ENCODE assay signal across 12 cellular contexts in the genomic region with DNA sequence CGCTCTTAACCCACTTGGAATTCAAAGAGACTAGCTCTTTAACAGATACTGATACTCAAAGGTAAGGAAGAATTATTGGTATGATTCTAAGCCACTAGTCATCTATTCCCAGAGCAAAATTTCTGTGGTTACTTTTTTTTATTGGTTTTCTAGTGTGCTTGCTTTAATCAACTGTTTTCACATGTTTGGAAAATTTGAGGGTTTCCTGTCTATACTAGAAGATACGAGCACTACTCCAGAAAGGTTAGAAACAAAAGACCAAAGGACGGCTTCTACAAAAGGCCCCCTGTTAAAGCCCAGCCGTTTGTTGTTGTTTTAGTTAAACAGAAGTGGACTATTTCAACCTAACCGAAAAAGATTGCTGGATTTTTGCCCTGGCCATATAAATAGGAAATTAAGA. TPM values are rescaled to one million over a fixed set of nuclear protein-coding genes. Genes with fewer than 3 reads are reported as not detected.
A peak's percentile ranks its signal among the peaks of the same experiment; 100 is the strongest.
DNase-seq lines count a peak whose midpoint lies in the region; ATAC-seq, FAIRE-seq and TF ChIP-seq lines count a peak whose summit lies in the region.
"Had no signal": no experiment of that assay in that cellular context is flagged by ENCODE, and none has a peak within 500 bp of the region (broad histone marks: within the 10 kb centered on the region; RNA-seq: fewer than 3 reads in every experiment).

No MANE protein-coding gene starts in this region.

- no peak overlapping the region for H3K27ac Mint-ChIP-seq in stimulated activated naive B cell treated with anti-CD40 and anti-IgM and Interleukin-4, amounts not matched to agents 10 μg/mL and 1 μg/mL and 100 μg/mL, for 72 hours

- TF ChIP-seq CTCF in brain microvascular endothelial cell (IDR thresholded peaks at IDR 0.05; ENCODE audit: low read depth, low read length, missing control alignments) (no peak), BE2C (IDR thresholded peaks at IDR 0.05; ENCODE audit: low read depth, low read length) (no peak)

- in situ Hi-C loops in brain microvascular endothelial cell (cut with HindIII; ENCODE audit: low pct_ligation_motif_present, low sequenced_read_pairs) = no loop called here

- H3K4me3 ChIP-seq in ACC112 (ENCODE audit: low read depth, low read length) (peak overlapping the region; percentile 48; the same call in 1 of the 2 replicates), brain microvascular endothelial cell (ENCODE audit: low read depth, low read length) (no peak overlapping the region), BE2C (ENCODE audit: low read depth, low read length) (no peak overlapping the region)
- H3K4me3 ChIP-seq: SJCRH30 had no signal

- no peaks in the 10 kb centered on the region for H3K9me3 Mint-ChIP-seq in stimulated activated naive B cell treated with anti-CD40 and anti-IgM and Interleukin-4, amounts not matched to agents 10 μg/mL and 1 μg/mL and 100 μg/mL, for 72 hours

- no peaks in the 10 kb centered on the region for H3K9me3 ChIP-seq in BE2C
- H3K9me3 ChIP-seq: SJCRH30 had no signal

- H3K4me3 Mint-ChIP-seq in stimulated activated naive B cell treated with anti-CD40 and anti-IgM and Interleukin-4, amounts not matched to agents 10 μg/mL and 1 μg/mL and 100 μg/mL, for 72 hours = no peak overlapping the region

- DNase-seq in GM12891 (ENCODE audit: insufficient read length, low spot score) = no peak
- no peak for DNase-seq in brain microvascular endothelial cell
- DNase-seq in midbrain (lab: John Stamatoyannopoulos, UW) = peak; percentile 7
- DNase-seq in BE2C = no peak
- no peak for DNase-seq in stimulated activated naive B cell treated with anti-CD40 and anti-IgM and Interleukin-4, amounts not matched to agents 10 μg/mL and 1 μg/mL and 100 μg/mL, for 72 hours
- DNase-seq in NCI-H2227 (lab: John Stamatoyannopoulos, UW; ENCODE audit: unreplicated experiment) = no peak
- DNase-seq in iPS-NIHi11 (ENCODE audit: low spot score) = no peak
- DNase-seq: activated CD4-positive, alpha-beta T cell treated with anti-CD3 and anti-CD28 coated beads, Interleukin-2, amount 50 U/mL, for 4 hours; NCI-H526; right cardiac atrium had no signal

- peaks cover 16 to 51% of the 10 kb centered on the region in 2 donors for H3K4me1 Mint-ChIP-seq in stimulated activated naive B cell treated with anti-CD40 and anti-IgM and Interleukin-4, amounts not matched to agents 10 μg/mL and 1 μg/mL and 100 μg/mL, for 72 hours

- no peak for TF ChIP-seq POLR2A in GM12891 (IDR thresholded peaks at IDR 0.05; ENCODE audit: low read depth, low read length)

- no peak for ATAC-seq in stimulated activated naive B cell treated with anti-CD40 and anti-IgM and Interleukin-4, amounts not matched to agents 10 μg/mL and 1 μg/mL and 100 μg/mL, for 72 hours (replicated peaks)

- H3K27me3 ChIP-seq in ACC112 (ENCODE audit: insufficient read depth, low read length) (no peaks in the 10 kb centered on the region), brain microvascular endothelial cell (replicated peaks) (no peaks in the 10 kb centered on the region), BE2C (no peaks in the 10 kb centered on the region)
- H3K27me3 ChIP-seq: SJCRH30 had no signal

- H3K27ac ChIP-seq in ACC112 (ENCODE audit: low read depth, low read length) = peak overlapping the region; percentile 61
- peak overlapping the region; percentile 56 for H3K27ac ChIP-seq in brain microvascular endothelial cell
- H3K27ac ChIP-seq: SJCRH30 had no signal

- H3K4me1 ChIP-seq in ACC112 (ENCODE audit: control insufficient read depth, insufficient read depth, low read length, unreplicated experiment) (peaks cover 21% of the 10 kb centered on the region), BE2C (peaks cover 2% of the 10 kb centered on the region; the same call in 1 of the 2 replicates)

- peaks cover 16 to 24% of the 10 kb centered on the region in 2 donors for H3K36me3 Mint-ChIP-seq in stimulated activated naive B cell treated with anti-CD40 and anti-IgM and Interleukin-4, amounts not matched to agents 10 μg/mL and 1 μg/mL and 100 μg/mL, for 72 hours

- no peak overlapping the region for H2AFZ ChIP-seq in ACC112 (ENCODE audit: low read length, unreplicated experiment)

- H3K79me2 ChIP-seq in ACC112 (ENCODE audit: control insufficient read depth, insufficient read depth, low read length, unreplicated experiment) = no peaks in the 10 kb centered on the region

- peak; percentile 43 for FAIRE-seq in GM12891 (lab: Jason Lieb, UNC)

- H3K27me3 Mint-ChIP-seq in stimulated activated naive B cell treated with anti-CD40 and anti-IgM and Interleukin-4, amounts not matched to agents 10 μg/mL and 1 μg/mL and 100 μg/mL, for 72 hours = no peaks in the 10 kb centered on the region

- H3K36me3 ChIP-seq in ACC112 (ENCODE audit: insufficient read depth, low read length) = no peaks in the 10 kb centered on the region
- H3K36me3 ChIP-seq in brain microvascular endothelial cell (replicated peaks) = no peaks in the 10 kb centered on the region
- H3K36me3 ChIP-seq in BE2C = no peaks in the 10 kb centered on the region
- H3K36me3 ChIP-seq: SJCRH30 had no signal

TF ChIP-seq in GM12891, 5 proteins besides CTCF, POLR2A, EP300 and RAD21:
- TF ChIP-seq SPI1 (IDR thresholded peaks at IDR 0.05; ENCODE audit: low read depth, low read length) = no peak
- no peak for TF ChIP-seq TAF1 (IDR thresholded peaks at IDR 0.05; ENCODE audit: low read depth, low read length)
- TF ChIP-seq POLR2AphosphoS5 (IDR thresholded peaks at IDR 0.05; ENCODE audit: low read depth, low read length) = no peak
- no peak for TF ChIP-seq POU2F2 (IDR thresholded peaks at IDR 0.05; ENCODE audit: low read depth, low read length)
- TF ChIP-seq PAX5 (IDR thresholded peaks at IDR 0.05; ENCODE audit: insufficient read depth, low read length, severe bottlenecking) = no peak

RNA-seq across cellular contexts. Expression of gene LPAR6, which starts 18.5 kb away (rescaled TPM):
- 0.89 TPM for polyA plus RNA-seq in GM12891 (2012; ENCODE audit: low read depth, missing spikeins)
- not detected for polyA plus RNA-seq in BE2C (2012; ENCODE audit: insufficient read depth, insufficient read length, low read depth)
